8 cellular contexts compared by ENCODE assay signal in the genomic region with DNA sequence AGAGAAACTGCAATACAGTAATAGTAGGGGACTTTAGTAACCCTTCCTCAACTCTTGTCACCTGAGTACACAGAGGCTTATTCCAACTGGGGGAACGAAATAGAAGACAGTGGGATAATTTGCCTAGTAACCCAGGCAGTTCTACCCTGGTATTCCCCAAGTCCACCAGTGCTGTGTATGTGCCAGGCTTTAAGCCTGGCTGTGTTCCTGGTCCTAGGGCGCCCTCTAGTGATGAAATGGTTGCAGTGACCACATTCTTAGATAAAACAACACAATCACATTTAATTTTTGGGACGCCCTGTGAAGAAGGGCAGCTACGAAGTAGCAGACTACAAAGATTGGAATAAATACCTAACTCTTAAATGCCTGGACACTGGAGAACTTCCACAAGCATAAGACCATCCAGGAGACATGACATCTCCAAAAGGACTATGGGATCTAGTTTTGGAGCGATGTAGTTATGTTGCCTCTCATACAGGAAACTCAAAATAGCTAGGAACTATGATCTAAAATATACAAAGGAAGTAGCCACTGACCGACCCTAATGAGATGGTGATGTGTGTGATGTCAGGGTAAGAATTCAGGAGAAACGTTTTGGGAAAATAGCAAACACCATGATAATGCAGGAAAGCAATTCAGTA.
A peak's percentile ranks its signal among the peaks of the same experiment; 100 is the strongest.
DNase-seq lines count a peak whose midpoint lies in the region; ATAC-seq and TF ChIP-seq lines count a peak whose summit lies in the region.

No MANE protein-coding gene starts in this region.

- H3K4me1 ChIP-seq in mesendoderm (ENCODE audit: control insufficient read depth, low read depth, low read length), result no peaks in the 10 kb centered on the region

- no peak overlapping the region for H2BK120ac ChIP-seq in mesendoderm (ENCODE audit: low read depth, low read length)

- no CpG with 5 or more reads among the region's 7 CpGs for WGBS in mesendoderm (ENCODE audit: extremely low coverage, insufficient coverage, low lambda C conversion rate)

- no peaks in the 10 kb centered on the region for H3K79me1 ChIP-seq in mesendoderm (ENCODE audit: low read length)

- TF ChIP-seq CTCF in AG09309 (IDR thresholded peaks at IDR 0.05; ENCODE audit: control insufficient read depth, insufficient read depth, low read depth, low read length, missing control alignments), result peak; percentile 85

- H3K27me3 ChIP-seq in mesendoderm (ENCODE audit: insufficient read depth, low read length, poor library complexity), result no peaks in the 10 kb centered on the region

- no peak overlapping the region for H2BK5ac ChIP-seq in mesendoderm (ENCODE audit: low read length)

- ATAC-seq in GM18909 (IDR thresholded peaks at IDR 0.05; ENCODE audit: poor library complexity, unreplicated experiment) (peak; percentile 96), HG03196 (IDR thresholded peaks at IDR 0.05; ENCODE audit: unreplicated experiment) (peak; percentile 68)

- H2AK5ac ChIP-seq in mesendoderm (ENCODE audit: low read length), result no peak overlapping the region

- H3K9ac ChIP-seq in mesendoderm (ENCODE audit: low read length), result no peak overlapping the region

- H2BK15ac ChIP-seq in mesendoderm (replicated peaks; ENCODE audit: low read depth), result no peak overlapping the region

- H3K23ac ChIP-seq in mesendoderm (ENCODE audit: low read length), result no peak overlapping the region

- H3K4me2 ChIP-seq in mesendoderm (ENCODE audit: low read length), result no peak overlapping the region

- no peak overlapping the region for H4K8ac ChIP-seq in mesendoderm (ENCODE audit: low read depth, low read length)

- H3K56ac ChIP-seq in mesendoderm (ENCODE audit: low read length), result no peak overlapping the region

- DNase-seq in AG09309 (ENCODE audit: low read depth), result peak; percentile 25
- DNase-seq in NCI-H510A treated with DMSO at 0.1 percent for 48 hours (lab: John Stamatoyannopoulos, UW), result peak; percentile 37
- peak; percentile 44 to 45 for DNase-seq in activated CD4-positive, alpha-beta T cell treated with anti-CD3 and anti-CD28 coated beads, Interleukin-2, amount 50 U/mL, for 4 hours
- DNase-seq in ecto neural progenitor cell (ENCODE audit: low spot score), result peak; percentile 64
- peak; percentile 72 for DNase-seq in mesendoderm
- DNase-seq in stimulated activated CD8-positive, alpha-beta memory T cell treated with anti-CD3 and anti-CD28 coated beads, Interleukin-4, amount 100 ng/mL, for 48 hours, result peak; percentile 63

- H3K36me3 ChIP-seq in mesendoderm (ENCODE audit: control insufficient read depth, insufficient read depth, low read length), result no peaks in the 10 kb centered on the region

- no peak overlapping the region for H4K5ac ChIP-seq in mesendoderm (ENCODE audit: low read length)

- no peak overlapping the region for H3K18ac ChIP-seq in mesendoderm (ENCODE audit: low read length)

- no peaks in the 10 kb centered on the region for H3K79me2 ChIP-seq in mesendoderm (ENCODE audit: control insufficient read depth, insufficient read depth, low read length)

- H3K27ac ChIP-seq in mesendoderm (ENCODE audit: low read depth, low read length), result no peak overlapping the region

- H3K4ac ChIP-seq in mesendoderm (ENCODE audit: low read depth, low read length), result no peak overlapping the region

- no peak overlapping the region for H3K4me3 ChIP-seq in AG09309 (ENCODE audit: control insufficient read depth, low read depth, low read length)
- H3K4me3 ChIP-seq in mesendoderm (ENCODE audit: low read length), result no peak overlapping the region
